ENCODE assay signal across 15 cellular contexts in genomic region chr3:101962055-101962454, GRCh38.
DNase-seq lines count a peak whose midpoint lies in the region; ATAC-seq lines count a peak whose summit lies in the region.
"Had no signal": no experiment of that assay in that cellular context is flagged by ENCODE, and none has a peak within 500 bp of the region (broad histone marks: within the 10 kb centered on the region; RNA-seq: fewer than 3 reads in every experiment).

No MANE protein-coding gene starts in this region.

- no peaks in the 10 kb centered on the region for H3K36me3 Mint-ChIP-seq in activated CD4-positive, alpha-beta T cell treated with anti-CD3 and anti-CD28 coated beads for 36 hours (ENCODE audit: low read depth)
- H3K36me3 Mint-ChIP-seq: CD4-positive, alpha-beta memory T cell had no signal

- H2BK12ac ChIP-seq in trophoblast cell (ENCODE audit: low read length) = no peak overlapping the region

- no peak overlapping the region for H4K91ac ChIP-seq in trophoblast cell (ENCODE audit: low read depth, low read length)

- no peak overlapping the region for H3K18ac ChIP-seq in trophoblast cell (ENCODE audit: low read length)

- no peaks in the 10 kb centered on the region for H3K9me3 ChIP-seq in trophoblast cell (ENCODE audit: insufficient read depth, low read depth, low read length)
- H3K9me3 ChIP-seq: BE2C had no signal

- H3K4me1 Mint-ChIP-seq in activated CD4-positive, alpha-beta T cell treated with anti-CD3 and anti-CD28 coated beads for 36 hours = peaks cover 27% of the 10 kb centered on the region

- no peak overlapping the region for H2AFZ ChIP-seq in trophoblast cell (ENCODE audit: insufficient read depth, low read length, poor library complexity)

- no peak overlapping the region for H3K27ac Mint-ChIP-seq in activated CD4-positive, alpha-beta T cell treated with anti-CD3 and anti-CD28 coated beads for 36 hours

- intact Hi-C loops in activated CD4-positive, alpha-beta T cell treated with anti-CD3 and anti-CD28 coated beads for 36 hours (cut with DNase I, micrococcal nuclease) = no loop called here

- H3K9me3 Mint-ChIP-seq in activated CD4-positive, alpha-beta T cell treated with anti-CD3 and anti-CD28 coated beads for 36 hours (ENCODE audit: low read depth) = peaks cover 3% of the 10 kb centered on the region
- H3K9me3 Mint-ChIP-seq: CD4-positive, alpha-beta memory T cell had no signal

- no peak overlapping the region for H3K27ac ChIP-seq in trophoblast cell (ENCODE audit: low read depth, low read length)

- no peak overlapping the region for H3K4me2 ChIP-seq in trophoblast cell (ENCODE audit: low read length)

- no peak overlapping the region for H3K4me3 ChIP-seq in trophoblast cell (ENCODE audit: low read depth, low read length)

- no peak overlapping the region for H3K9ac ChIP-seq in trophoblast cell (ENCODE audit: low read length)

- H3K4ac ChIP-seq in trophoblast cell (ENCODE audit: low read depth, low read length) = no peak overlapping the region

- H3K14ac ChIP-seq in trophoblast cell (ENCODE audit: low read length) = no peak overlapping the region

- H3K79me2 ChIP-seq in trophoblast cell (ENCODE audit: control insufficient read depth, insufficient read depth, low read length, poor library complexity) = no peaks in the 10 kb centered on the region

- no peak overlapping the region for H2AK5ac ChIP-seq in trophoblast cell (ENCODE audit: low read length)

- H3K4me3 Mint-ChIP-seq in activated CD4-positive, alpha-beta T cell treated with anti-CD3 and anti-CD28 coated beads for 36 hours = no peak overlapping the region
- H3K4me3 Mint-ChIP-seq: CD4-positive, alpha-beta memory T cell had no signal

- no peaks in the 10 kb centered on the region for H3K27me3 Mint-ChIP-seq in activated CD4-positive, alpha-beta T cell treated with anti-CD3 and anti-CD28 coated beads for 36 hours
- H3K27me3 Mint-ChIP-seq: CD4-positive, alpha-beta memory T cell had no signal

- H3K4me1 ChIP-seq in trophoblast cell (ENCODE audit: control insufficient read depth in 1 of 2, insufficient read depth in 2 of 2, low read length in 2 of 2) = no peaks in the 10 kb centered on the region
- H3K4me1 ChIP-seq: BE2C had no signal

- no peaks in the 10 kb centered on the region for H3K79me1 ChIP-seq in trophoblast cell (ENCODE audit: low read length)

- no peak overlapping the region for H4K8ac ChIP-seq in trophoblast cell (ENCODE audit: low read depth, low read length)

- no peaks in the 10 kb centered on the region for H3K36me3 ChIP-seq in trophoblast cell (ENCODE audit: control insufficient read depth in 1 of 2, insufficient read depth in 2 of 2, low read length in 2 of 2)
- H3K36me3 ChIP-seq: BE2C had no signal

- POLR2A ChIA-PET in activated CD4-positive, alpha-beta T cell treated with anti-CD3 and anti-CD28 coated beads for 36 hours (lab: Charles Lee) = no interaction called here

- CTCF ChIA-PET in activated CD4-positive, alpha-beta T cell treated with anti-CD3 and anti-CD28 coated beads for 36 hours (lab: Charles Lee) = interaction anchor here (1.1 to 1.2 kb wide), 2 partner anchors 10 to 156 kb away, joined by 4 read pairs; no protein-coding TSS in a partner anchor

- H3K27me3 ChIP-seq in trophoblast cell (ENCODE audit: insufficient read depth, low read length) = no peaks in the 10 kb centered on the region
- H3K27me3 ChIP-seq: BE2C had no signal

- H2BK120ac ChIP-seq in trophoblast cell (ENCODE audit: insufficient read depth, low read length, poor library complexity) = no peak overlapping the region

- peak; percentile 60 for ATAC-seq in stimulated activated naive CD8-positive, alpha-beta T cell treated with anti-CD3 and anti-CD28 coated beads, Interleukin-15, Interleukin-2, amounts not matched to agents 100 U/mL and 50 U/mL, for 24 hours
- ATAC-seq in GM21528 (IDR thresholded peaks at IDR 0.05; ENCODE audit: low FRiP score, unreplicated experiment) = no peak
- no peak for ATAC-seq in activated CD4-positive, alpha-beta T cell treated with anti-CD3 and anti-CD28 coated beads for 36 hours
- ATAC-seq: HCT116 had no signal

- H4K12ac ChIP-seq in trophoblast cell (ENCODE audit: low read depth, low read length) = no peak overlapping the region

- no CpG with 5 or more reads among the region's 1 CpG for WGBS in trophoblast cell (ENCODE audit: extremely low coverage, insufficient coverage, insufficient read length)

- H3K23ac ChIP-seq in trophoblast cell (ENCODE audit: low read length) = no peak overlapping the region

- no peak overlapping the region for H2BK5ac ChIP-seq in trophoblast cell (ENCODE audit: low read depth, low read length, poor library complexity)

- DNase-seq in M059J (ENCODE audit: low read depth) (peak; percentile 68), astrocyte of the hippocampus (ENCODE audit: low read depth, low spot score) (peak; percentile 53), kidney tubule cell (ENCODE audit: low spot score) (peak; percentile 23), AG20443 (ENCODE audit: low spot score) (no peak), trophoblast cell (no peak)
- no peak for DNase-seq in stimulated activated naive CD8-positive, alpha-beta T cell treated with anti-CD3 and anti-CD28 coated beads, Interleukin-15, Interleukin-2, amounts not matched to agents 100 U/mL and 50 U/mL, for 24 hours
- DNase-seq in activated CD4-positive, alpha-beta T cell treated with anti-CD3 and anti-CD28 coated beads for 36 hours = no peak
- DNase-seq: ACHN; BE2C; CD4-positive, alpha-beta memory T cell; NCI-H1436; NCI-H2029 treated with DMSO at 0.1 percent for 48 hours; NCI-H510A treated with DMSO at 0.1 percent for 48 hours had no signal

Comparison
In these comparisons a context has a peak if more than half of its experiments do, and no peak if none do; other contexts are left out.
1. DNase-seq: peak in M059J (single experiment), astrocyte of the hippocampus (single experiment) and kidney tubule cell (single experiment); none in stimulated activated naive CD8-positive, alpha-beta T cell treated with anti-CD3 and anti-CD28 coated beads, Interleukin-15, Interleukin-2, amounts not matched to agents 100 U/mL and 50 U/mL, for 24 hours (single experiment), AG20443 (single experiment), trophoblast cell (0 of 2) and activated CD4-positive, alpha-beta T cell treated with anti-CD3 and anti-CD28 coated beads for 36 hours (single experiment).